Comparison of ENCODE assay signal across 9 cellular contexts in the genomic region with DNA sequence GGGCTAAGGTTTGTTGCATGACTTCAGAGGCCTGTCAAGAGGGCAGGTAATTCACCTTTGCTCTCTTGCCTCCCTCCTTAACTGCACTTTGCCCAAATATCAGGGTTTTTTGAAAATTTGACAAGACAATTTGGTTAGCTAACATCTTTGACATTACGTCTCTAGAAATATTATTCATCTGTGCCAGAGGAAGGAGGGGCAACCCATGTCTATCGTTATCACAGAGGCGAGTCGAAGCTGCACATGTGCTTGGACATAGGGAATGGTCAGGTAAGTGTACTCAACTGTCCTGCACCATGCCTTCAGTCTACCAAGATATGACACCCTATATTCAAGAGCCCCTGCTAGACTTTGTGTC. TPM values are rescaled to one million over a fixed set of nuclear protein-coding genes. Genes with fewer than 3 reads are reported as not detected.
DNase-seq lines count a peak whose midpoint lies in the region; ATAC-seq and TF ChIP-seq lines count a peak whose summit lies in the region.
"Had no signal": no experiment of that assay in that cellular context is flagged by ENCODE, and none has a peak within 500 bp of the region (broad histone marks: within the 10 kb centered on the region; RNA-seq: fewer than 3 reads in every experiment).

No MANE protein-coding gene starts in this region.

- TF ChIP-seq CTCF in brain (conservative IDR thresholded peaks at IDR 0.05): peak in 1 of 2 experiments; percentile 38

- peaks cover 10 to 11% of the 10 kb centered on the region in 2 donors for H3K36me3 ChIP-seq in muscle layer of duodenum (ENCODE audit: control insufficient read depth in 1 of 2, insufficient read depth in 2 of 2, low read length in 2 of 2)

- no peaks in the 10 kb centered on the region for H3K9me3 ChIP-seq in muscle layer of duodenum (ENCODE audit: control insufficient read depth in 1 of 2, low read length in 2 of 2)
- H3K9me3 ChIP-seq: SJSA1 had no signal

- no peaks in the 10 kb centered on the region for H3K9me3 Mint-ChIP-seq in stimulated activated naive CD8-positive, alpha-beta T cell treated with anti-CD3 and anti-CD28 coated beads, Interleukin-15, Interleukin-2, amounts not matched to agents 100 ng/mL and 50 ng/mL, for 24 hours
- peaks cover 0 to 4% (median 0%) of the 10 kb centered on the region in 5 experiments for H3K9me3 Mint-ChIP-seq in brain

- H3K4me3 Mint-ChIP-seq in stimulated activated naive CD8-positive, alpha-beta T cell treated with anti-CD3 and anti-CD28 coated beads, Interleukin-15, Interleukin-2, amounts not matched to agents 100 ng/mL and 50 ng/mL, for 24 hours: peak overlapping the region; percentile 68
- H3K4me3 Mint-ChIP-seq in brain: peak overlapping the region; percentile 57 to 96 (median 67)

- H3K36me3 Mint-ChIP-seq in stimulated activated naive CD8-positive, alpha-beta T cell treated with anti-CD3 and anti-CD28 coated beads, Interleukin-15, Interleukin-2, amounts not matched to agents 100 ng/mL and 50 ng/mL, for 24 hours (ENCODE audit: low read depth): peaks cover 43% of the 10 kb centered on the region
- peaks cover 35% of the 10 kb centered on the region for H3K36me3 Mint-ChIP-seq in brain

- H3K27ac Mint-ChIP-seq in stimulated activated naive CD8-positive, alpha-beta T cell treated with anti-CD3 and anti-CD28 coated beads, Interleukin-15, Interleukin-2, amounts not matched to agents 100 ng/mL and 50 ng/mL, for 24 hours: no peak overlapping the region
- peak overlapping the region in 4 of 5 experiments; percentile 16 to 91 (median 74) for H3K27ac Mint-ChIP-seq in brain

- no peak for DNase-seq in stimulated activated naive CD8-positive, alpha-beta T cell treated with anti-CD3 and anti-CD28 coated beads, Interleukin-15, Interleukin-2, amounts not matched to agents 100 U/mL and 50 U/mL, for 24 hours
- DNase-seq in NCI-H446 (lab: John Stamatoyannopoulos, UW) (no peak), cerebellar nuclear complex (lab: John Stamatoyannopoulos, UW) (no peak)
- no peak for DNase-seq in activated CD8-positive, alpha-beta memory T cell treated with anti-CD3 and anti-CD28 coated beads, Interleukin-2, amount 50 U/mL, for 4 hours

- no peaks in the 10 kb centered on the region for H3K27me3 ChIP-seq in muscle layer of duodenum (ENCODE audit: low read depth, low read length)
- H3K27me3 ChIP-seq: SJSA1 had no signal

- peaks cover 18 to 35% of the 10 kb centered on the region in 2 donors for H3K4me1 ChIP-seq in muscle layer of duodenum (ENCODE audit: control insufficient read depth in 1 of 2, insufficient read depth in 2 of 2, low read length in 2 of 2)

- peaks cover 33% of the 10 kb centered on the region for H3K4me1 Mint-ChIP-seq in stimulated activated naive CD8-positive, alpha-beta T cell treated with anti-CD3 and anti-CD28 coated beads, Interleukin-15, Interleukin-2, amounts not matched to agents 100 ng/mL and 50 ng/mL, for 24 hours (ENCODE audit: low read depth)
- H3K4me1 Mint-ChIP-seq in brain: peaks cover 68% of the 10 kb centered on the region

- H3K27me3 Mint-ChIP-seq in stimulated activated naive CD8-positive, alpha-beta T cell treated with anti-CD3 and anti-CD28 coated beads, Interleukin-15, Interleukin-2, amounts not matched to agents 100 ng/mL and 50 ng/mL, for 24 hours: no peaks in the 10 kb centered on the region
- H3K27me3 Mint-ChIP-seq in brain: peaks cover 12% of the 10 kb centered on the region

- peak overlapping the region in 1 of 2 donors; percentile 35 for H3K4me3 ChIP-seq in muscle layer of duodenum (ENCODE audit: low read depth in 1 of 2, low read length in 2 of 2)
- H3K4me3 ChIP-seq: SJSA1 had no signal

- peak overlapping the region; percentile 67 for H3K27ac ChIP-seq in muscle layer of duodenum (ENCODE audit: low read length)
- H3K27ac ChIP-seq: SJSA1 had no signal

- ATAC-seq in stimulated activated naive CD8-positive, alpha-beta T cell treated with anti-CD3 and anti-CD28 coated beads, Interleukin-15, Interleukin-2, amounts not matched to agents 100 U/mL and 50 U/mL, for 24 hours: no peak
- ATAC-seq in GM19452 (IDR thresholded peaks at IDR 0.05; ENCODE audit: unreplicated experiment): no peak

RNA-seq across cellular contexts. Expression of gene AKIP1, which starts 3.7 kb away (rescaled TPM):
- polyA plus RNA-seq in brain (ENCODE audit: insufficient read depth, low read depth, low replicate concordance): 20.4 TPM

RNA-seq across cellular contexts. Expression of gene C11orf16, which starts 18.1 kb away (rescaled TPM):
- 0.49 TPM for polyA plus RNA-seq in brain (ENCODE audit: insufficient read depth, low read depth, low replicate concordance)

RNA-seq across cellular contexts. Expression of gene ASCL3, which starts 28.2 kb away (rescaled TPM):
- not detected for polyA plus RNA-seq in brain (ENCODE audit: insufficient read depth, low read depth, low replicate concordance)

RNA-seq across cellular contexts. Expression of gene TMEM9B, which starts 49.6 kb away (rescaled TPM):
- 41.1 TPM for polyA plus RNA-seq in brain (ENCODE audit: insufficient read depth, low read depth, low replicate concordance)
